Comparison of ENCODE assay signal across 9 cellular contexts in genomic region chr5:10689391-10690081, GRCh38.
DNase-seq lines count a peak whose midpoint lies in the region; ATAC-seq and TF ChIP-seq lines count a peak whose summit lies in the region.
"Had no signal": no experiment of that assay in that cellular context is flagged by ENCODE, and none has a peak within 500 bp of the region (broad histone marks: within the 10 kb centered on the region; RNA-seq: fewer than 3 reads in every experiment).

No MANE protein-coding gene starts in this region.

- no TSS peak for BruUV-seq in HCT116 (replicated peaks; lab: Mats Ljungman, UMichigan)

- no peaks in the 10 kb centered on the region for H3K9me3 ChIP-seq in HCT116 (ENCODE audit: control insufficient read depth in 1 of 2, insufficient read depth in 1 of 2, low read depth in 1 of 2, low read length in 2 of 2)

- intact Hi-C loops in HCT116 (cut with micrococcal nuclease), result loop anchor here (1.0 kb wide), 1 partner anchor 237 kb away; no protein-coding TSS in a partner anchor

- peaks cover 0 to 19% of the 10 kb centered on the region in 2 experiments; a peak in 2 of 4 replicates for H3K4me1 ChIP-seq in HCT116 (ENCODE audit: control insufficient read depth in 1 of 2, insufficient read depth in 2 of 2, low read length in 2 of 2)

- TF ChIP-seq CTCF in HCT116 (IDR thresholded peaks at IDR 0.05 in 2 of 3, conservative IDR thresholded peaks at IDR 0.05 in 1 of 3; ENCODE audit: borderline replicate concordance in 1 of 3, insufficient read depth in 1 of 3, low read depth in 2 of 3, low read length in 2 of 3), result peak; percentile 46 to 64 (median 63); a peak in 5 of 6 replicates
- TF ChIP-seq CTCF in fibroblast of the aortic adventitia (IDR thresholded peaks at IDR 0.05; ENCODE audit: insufficient read depth, low read length), result peak; percentile 43

- no peak overlapping the region for H2AFZ ChIP-seq in HCT116 (ENCODE audit: low read depth, low read length, poor library complexity, severe bottlenecking)

- no peak overlapping the region for H3K27ac ChIP-seq in HCT116 (ENCODE audit: low read depth, low read length)

- POLR2A ChIA-PET in HCT116 (lab: Charles Lee), result no interaction called here

- H3K9me3 Mint-ChIP-seq in stimulated activated naive B cell treated with anti-CD40 and anti-IgM and Interleukin-4, amounts not matched to agents 10 μg/mL and 1 μg/mL and 100 μg/mL, for 72 hours, result peaks cover 0 to 4% of the 10 kb centered on the region in 2 donors

- TF ChIP-seq RAD21 in HCT116 (IDR thresholded peaks at IDR 0.05; ENCODE audit: low read depth), result peak; percentile 62

- peak; percentile 61 for DNase-seq in D341Med (ENCODE audit: low spot score)
- no peak for DNase-seq in HCT116 (ENCODE audit: low read depth, low spot score)
- peak; percentile 63 for DNase-seq in RPMI8226
- peak; percentile 23 for DNase-seq in fibroblast of the aortic adventitia (ENCODE audit: low read depth)
- DNase-seq in stimulated activated naive B cell treated with anti-CD40 and anti-IgM and Interleukin-4, amounts not matched to agents 10 μg/mL and 1 μg/mL and 100 μg/mL, for 72 hours, result no peak
- DNase-seq in DMS114 treated with DMSO at 0.1 percent for 48 hours (lab: John Stamatoyannopoulos, UW; ENCODE audit: unreplicated experiment), result no peak
- DNase-seq: left cardiac atrium had no signal

- H3K9ac ChIP-seq in HCT116 (ENCODE audit: low read length), result no peak overlapping the region

- H4K20me1 ChIP-seq in HCT116 (ENCODE audit: insufficient read depth), result no peaks in the 10 kb centered on the region

- no peaks in the 10 kb centered on the region for H3K36me3 ChIP-seq in HCT116 (ENCODE audit: control insufficient read depth in 1 of 2, insufficient read depth in 2 of 2, low read length in 2 of 2)

- no peaks in the 10 kb centered on the region for H3K27me3 Mint-ChIP-seq in stimulated activated naive B cell treated with anti-CD40 and anti-IgM and Interleukin-4, amounts not matched to agents 10 μg/mL and 1 μg/mL and 100 μg/mL, for 72 hours

- no peak overlapping the region for H3K4me3 Mint-ChIP-seq in stimulated activated naive B cell treated with anti-CD40 and anti-IgM and Interleukin-4, amounts not matched to agents 10 μg/mL and 1 μg/mL and 100 μg/mL, for 72 hours

- peaks cover 21 to 27% of the 10 kb centered on the region in 2 donors for H3K4me1 Mint-ChIP-seq in stimulated activated naive B cell treated with anti-CD40 and anti-IgM and Interleukin-4, amounts not matched to agents 10 μg/mL and 1 μg/mL and 100 μg/mL, for 72 hours

- no peaks in the 10 kb centered on the region for H3K9me2 ChIP-seq in HCT116 (ENCODE audit: insufficient read depth)

- no peak overlapping the region for H3K4me3 ChIP-seq in HCT116 (replicated peaks in 1 of 2; ENCODE audit: low read depth in 1 of 2, low read length in 2 of 2)
- no peak overlapping the region for H3K4me3 ChIP-seq in fibroblast of the aortic adventitia (ENCODE audit: low read depth, low read length)

- no peak overlapping the region for H3K27ac Mint-ChIP-seq in stimulated activated naive B cell treated with anti-CD40 and anti-IgM and Interleukin-4, amounts not matched to agents 10 μg/mL and 1 μg/mL and 100 μg/mL, for 72 hours

- CTCF ChIA-PET in HCT116 (lab: Charles Lee), result interaction anchor here (0.9 to 1.9 kb wide), 6 partner anchors 9 to 237 kb away, joined by 3 to 8 read pairs (median 5); no protein-coding TSS in a partner anchor

- no peak overlapping the region for H3K4me2 ChIP-seq in HCT116 (ENCODE audit: low read length)

- no peak for TF ChIP-seq POLR2A in HCT116 (IDR thresholded peaks at IDR 0.05; ENCODE audit: borderline replicate concordance, extremely low read depth, insufficient read depth, insufficient read length)

- H3K79me2 ChIP-seq in HCT116 (ENCODE audit: insufficient read depth, low read length), result peaks cover 10% of the 10 kb centered on the region; the same call in 1 of the 2 replicates

- H3K27me3 ChIP-seq in HCT116 (ENCODE audit: insufficient read depth, low read length), result no peaks in the 10 kb centered on the region

- RAD21 ChIA-PET in HCT116 (lab: Charles Lee; ENCODE audit: low non-redundant PET in 1 of 2, low total read pairs in 2 of 2, uncharacterized antibody in 2 of 2, unreplicated experiment in 2 of 2), result no interaction called here

- peaks cover 19 to 52% of the 10 kb centered on the region in 2 donors for H3K36me3 Mint-ChIP-seq in stimulated activated naive B cell treated with anti-CD40 and anti-IgM and Interleukin-4, amounts not matched to agents 10 μg/mL and 1 μg/mL and 100 μg/mL, for 72 hours

- ATAC-seq in HCT116, result peak; percentile 79
- ATAC-seq in stimulated activated naive B cell treated with anti-CD40 and anti-IgM and Interleukin-4, amounts not matched to agents 10 μg/mL and 1 μg/mL and 100 μg/mL, for 72 hours (replicated peaks), result peak; percentile 71 to 75
- no peak for ATAC-seq in GM21515 (IDR thresholded peaks at IDR 0.05; ENCODE audit: unreplicated experiment)
- ATAC-seq in GM19395 (IDR thresholded peaks at IDR 0.05; ENCODE audit: unreplicated experiment), result no peak

TF ChIP-seq in HCT116, 20 proteins besides CTCF, POLR2A, EP300 and RAD21:
- no peak for TF ChIP-seq EGR1 (IDR thresholded peaks at IDR 0.05; ENCODE audit: low read depth)
- TF ChIP-seq EZH2 (IDR thresholded peaks at IDR 0.05), result no peak
- TF ChIP-seq FOSL1 (IDR thresholded peaks at IDR 0.05; ENCODE audit: low read depth), result no peak
- no peak for TF ChIP-seq ELF1 (IDR thresholded peaks at IDR 0.05; ENCODE audit: borderline replicate concordance, low read depth)
- TF ChIP-seq REST (IDR thresholded peaks at IDR 0.05; ENCODE audit: low read depth), result no peak
- no peak for TF ChIP-seq SIN3A (IDR thresholded peaks at IDR 0.05; ENCODE audit: low read depth)
- no peak for TF ChIP-seq EZH2phosphoT487 (IDR thresholded peaks at IDR 0.05; ENCODE audit: borderline replicate concordance)
- no peak for TF ChIP-seq POLR2AphosphoS5 (IDR thresholded peaks at IDR 0.05; ENCODE audit: low read depth, low read length)
- TF ChIP-seq ATF3 (IDR thresholded peaks at IDR 0.05), result no peak
- no peak for TF ChIP-seq ZFX (IDR thresholded peaks at IDR 0.05)
- no peak for TF ChIP-seq CBX3 (IDR thresholded peaks at IDR 0.05; ENCODE audit: low read depth)

Comparison
In these comparisons a context has a peak if more than half of its experiments do, and no peak if none do; other contexts are left out.
1. DNase-seq: peak in D341Med (single experiment), RPMI8226 (single experiment) and fibroblast of the aortic adventitia (single experiment); none in HCT116 (single experiment), stimulated activated naive B cell treated with anti-CD40 and anti-IgM and Interleukin-4, amounts not matched to agents 10 μg/mL and 1 μg/mL and 100 μg/mL, for 72 hours (single experiment) and DMS114 treated with DMSO at 0.1 percent for 48 hours (single experiment).
2. ATAC-seq: peak in HCT116 (single experiment) and stimulated activated naive B cell treated with anti-CD40 and anti-IgM and Interleukin-4, amounts not matched to agents 10 μg/mL and 1 μg/mL and 100 μg/mL, for 72 hours (2 of 2); none in GM21515 (single experiment) and GM19395 (single experiment).